ENCODE assay signal across 28 cellular contexts in the genomic region with DNA sequence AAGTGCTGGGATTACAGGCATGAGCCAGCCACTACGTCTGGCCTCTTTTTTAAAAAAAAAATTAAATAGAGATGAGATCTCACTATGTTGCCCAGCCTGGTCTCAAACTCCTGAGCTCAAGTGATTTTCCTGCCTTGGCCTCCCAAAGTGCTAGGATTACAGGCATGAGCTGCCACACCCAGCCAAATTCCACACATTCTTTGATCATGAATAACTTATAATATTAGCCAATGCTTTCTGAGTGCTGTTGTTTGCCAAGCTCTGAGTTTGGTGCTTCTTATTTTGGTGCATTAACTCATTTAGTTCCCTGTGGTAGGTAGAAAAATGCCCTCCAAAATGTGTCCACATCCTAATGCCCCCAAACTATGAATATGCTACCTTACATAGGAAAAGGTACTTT. TPM values are rescaled to one million over a fixed set of nuclear protein-coding genes. Genes with fewer than 3 reads are reported as not detected.
A peak's percentile ranks its signal among the peaks of the same experiment; 100 is the strongest.
DNase-seq lines count a peak whose midpoint lies in the region; ATAC-seq and TF ChIP-seq lines count a peak whose summit lies in the region.
"Had no signal": no experiment of that assay in that cellular context is flagged by ENCODE, and none has a peak within 500 bp of the region (broad histone marks: within the 10 kb centered on the region; RNA-seq: fewer than 3 reads in every experiment).

No MANE protein-coding gene starts in this region.

- peaks cover 14% of the 10 kb centered on the region for H3K4me1 Mint-ChIP-seq in HFFc6 (ENCODE audit: low read depth)

- ATAC-seq in GM21576 (IDR thresholded peaks at IDR 0.05; ENCODE audit: unreplicated experiment) (no peak), GM19463 (IDR thresholded peaks at IDR 0.05; ENCODE audit: unreplicated experiment) (no peak)
- ATAC-seq: activated T-cell treated with anti-CD3 and anti-CD28 coated beads, Interleukin-2, amount 50 U/mL, for 4 hours; esophagus mucosa; psoas muscle; Right ventricle myocardium inferior had no signal

- H3K27ac Mint-ChIP-seq in HFFc6, result no peak overlapping the region
- H3K27ac Mint-ChIP-seq: activated naive CD4-positive, alpha-beta T cell treated with anti-CD3 and anti-CD28 coated beads for 36 hours had no signal

- H3K4me3 Mint-ChIP-seq in HFFc6, result no peak overlapping the region
- H3K4me3 Mint-ChIP-seq: activated naive CD4-positive, alpha-beta T cell treated with anti-CD3 and anti-CD28 coated beads for 36 hours; activated T-cell treated with anti-CD3 and anti-CD28 coated beads, Interleukin-2, amount 50 U/mL, for 4 hours had no signal

- peak; percentile 54 for DNase-seq in A172 (ENCODE audit: low spot score)
- peak; percentile 11 for DNase-seq in HFFc6
- DNase-seq in astrocyte of the hippocampus (ENCODE audit: low read depth, low spot score), result peak; percentile 18
- DNase-seq in glomerular visceral epithelial cell (ENCODE audit: extremely low spot score), result peak; percentile 24
- no peak for DNase-seq in NCI-H1930 (lab: John Stamatoyannopoulos, UW)
- DNase-seq in T1000 (lab: John Stamatoyannopoulos, UW), result no peak
- DNase-seq: 8988T; activated CD4-positive, CD25-positive, alpha-beta regulatory T cell treated with anti-CD3 and anti-CD28 coated beads, Interleukin-2, amount 50 U/mL, for 72 hours; activated CD8-positive, alpha-beta memory T cell treated with anti-CD3 and anti-CD28 coated beads for 24 hours; activated naive CD4-positive, alpha-beta T cell treated with anti-CD3 and anti-CD28 coated beads for 36 hours; activated T-cell treated with anti-CD3 and anti-CD28 coated beads, Interleukin-2, amount 50 U/mL, for 4 hours; anterior cingulate cortex; C1 segment of cervical spinal cord; DMS 273 treated with DMSO at 0.1 percent for 48 hours; effector CD8-positive, alpha-beta T cell; H7; head of caudate nucleus; Kasumi-1; NCI-H1105 treated with DMSO at 0.1 percent for 48 hours; NCI-H2107; NCI-H524; psoas muscle; stimulated activated CD4-positive, alpha-beta T cell treated with anti-CD3 and anti-CD28 coated beads, Interleukin-4, amount 100 ng/mL, for 24 hours; stomach had no signal

- TF ChIP-seq CTCF in HFFc6 (IDR thresholded peaks at IDR 0.05), result no peak

- H3K9me3 Mint-ChIP-seq in HFFc6, result peaks cover 26% of the 10 kb centered on the region

- peaks cover 7% of the 10 kb centered on the region for H3K27me3 Mint-ChIP-seq in HFFc6 (ENCODE audit: insufficient read depth)

- H3K36me3 Mint-ChIP-seq in HFFc6 (ENCODE audit: low read depth), result 0 out of 2 replicates have a peak, but pooled peaks cover 6% of the 10 kb centered on the region

RNA-seq across cellular contexts. Expression of gene MKI67, which starts 47.2 kb away (rescaled TPM):
- 22.9 and 29.0 TPM in 2 replicates for total RNA-seq in A172 (2014; rRNA removed; shearing (Covaris generic))
- total RNA-seq in HFFc6 (2021; fragmentation: NEBNext Ultra II Directional; extraction: Animal tissue kit (Norgen Biotek cat#: 25700)), result 10 to 100 TPM; 38.2 to 77.0 (median 70.0) TPM

Comparison
In these comparisons a context has a peak if more than half of its experiments do, and no peak if none do; other contexts are left out.
1. DNase-seq: peak in A172 (single experiment), HFFc6 (single experiment), astrocyte of the hippocampus (single experiment) and glomerular visceral epithelial cell (single experiment); none in NCI-H1930 (0 of 2) and T1000 (single experiment).